In the genomic region with DNA sequence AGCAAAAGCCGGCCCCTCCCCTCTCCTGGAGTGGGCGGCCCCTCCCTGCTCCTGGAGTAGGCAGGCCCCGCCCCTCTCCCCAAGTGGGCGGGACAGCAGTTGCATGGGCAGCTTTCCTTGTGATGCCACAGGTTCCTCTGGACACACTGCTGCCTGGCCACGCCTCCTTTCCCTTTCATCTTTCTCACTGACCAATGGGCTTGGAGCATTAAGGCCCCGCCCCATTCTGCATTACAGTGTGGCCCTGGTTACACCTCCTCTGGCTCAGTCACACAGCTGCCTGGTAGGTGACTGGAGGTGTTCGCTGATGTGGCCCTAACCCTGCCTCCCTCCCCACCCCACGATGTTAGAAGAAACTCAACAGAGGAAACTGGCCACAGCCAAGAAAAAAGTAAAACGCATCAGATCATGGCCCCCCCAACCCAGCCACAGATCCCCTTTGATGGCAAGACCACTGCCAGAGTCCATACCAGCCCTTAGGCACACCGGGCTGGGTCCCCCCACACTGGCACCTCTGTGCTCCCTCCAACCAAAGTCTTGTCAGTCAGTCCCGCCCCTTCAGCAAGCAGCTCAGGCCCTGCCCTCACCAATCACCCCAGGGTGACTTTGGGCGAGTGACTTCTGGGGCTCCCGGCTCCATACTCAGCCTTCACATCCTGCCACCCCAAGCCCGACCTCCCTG, we compare ENCODE assay signal across 10 cellular contexts.
DNase-seq lines count a peak whose midpoint lies in the region; TF ChIP-seq lines count a peak whose summit lies in the region.
"Had no signal": no experiment of that assay in that cellular context is flagged by ENCODE, and none has a peak within 500 bp of the region (broad histone marks: within the 10 kb centered on the region; RNA-seq: fewer than 3 reads in every experiment).

No MANE protein-coding gene starts in this region.

- no peak overlapping the region for H3K23ac ChIP-seq in H9 (ENCODE audit: insufficient read length, low read depth, low read length)

- H3T11ph ChIP-seq in H9 (ENCODE audit: low read length), result no peak overlapping the region

- DNase-seq in NCI-H146 (lab: John Stamatoyannopoulos, UW), result peak; percentile 39
- no peak for DNase-seq in NCI-H146 treated with DMSO at 0.1 percent for 48 hours (lab: John Stamatoyannopoulos, UW; ENCODE audit: unreplicated experiment)
- peak; percentile 97 for DNase-seq in H9
- peak; percentile 68 to 70 for DNase-seq in SHP77 (lab: John Stamatoyannopoulos, UW)
- DNase-seq in iPS DF 19.7 (ENCODE audit: low read depth, low spot score), result peak; percentile 45
- no peak for DNase-seq in SKM-1 treated with dmso at 0.1 percent for 144 hours (lab: John Stamatoyannopoulos, UW; ENCODE audit: unreplicated experiment)
- no peak for DNase-seq in inferior parietal cortex (ENCODE audit: extremely low spot score)
- DNase-seq in G401 (ENCODE audit: low spot score), result no peak
- DNase-seq: caudate nucleus, heart right ventricle had no signal

- in situ Hi-C loops in G401 (cut with HindIII; ENCODE audit: low sequenced_read_pairs), result no loop called here

- H2BK20ac ChIP-seq in H9 (ENCODE audit: low read depth, low read length, poor library complexity, severe bottlenecking), result no peak overlapping the region

- H4K5ac ChIP-seq in H9 (ENCODE audit: insufficient read length, low read depth, low read length), result no peak overlapping the region

- no peaks in the 10 kb centered on the region for H3K23me2 ChIP-seq in H9 (ENCODE audit: insufficient read length, low read depth, low read length, poor library complexity, severe bottlenecking)

- WGBS in H9 (ENCODE audit: extremely low coverage, insufficient read length, low lambda C conversion rate), result no CpG with 5 or more reads among the region's 14 CpGs

- TF ChIP-seq CTCF in H9 (conservative IDR thresholded peaks at IDR 0.05), result no peak

- no peaks in the 10 kb centered on the region for H4K20me1 ChIP-seq in H9 (ENCODE audit: control insufficient read depth, insufficient read depth, insufficient read length)

- no peak overlapping the region for H2BK15ac ChIP-seq in H9 (ENCODE audit: low read depth, low read length)

- H2AK5ac ChIP-seq in H9 (ENCODE audit: insufficient read length, low read length), result no peak overlapping the region

- H3K4me1 ChIP-seq in H9 (ENCODE audit: insufficient read depth, low read length), result peaks cover 4% of the 10 kb centered on the region; the same call in 1 of the 2 replicates
- H3K4me1 ChIP-seq: heart right ventricle had no signal

- H3K36me3 Mint-ChIP-seq in H9 (ENCODE audit: insufficient read depth in 1 of 3, low read depth in 3 of 3), result no peaks in the 10 kb centered on the region

- 0 out of 5 replicates have a peak overlapping the region, but pooled peaks of 1 of the 2 experiments have one; percentile 17 for H3K4me3 Mint-ChIP-seq in H9

- no peak overlapping the region for H3K18ac ChIP-seq in H9 (ENCODE audit: insufficient read length, low read depth, low read length)

- no peak overlapping the region for H3K4ac ChIP-seq in H9 (ENCODE audit: low read depth, low read length)

- H4K8ac ChIP-seq in H9 (replicated peaks; ENCODE audit: insufficient read length, low read depth, low read length), result no peak overlapping the region

- no peak overlapping the region for H3K14ac ChIP-seq in H9 (ENCODE audit: insufficient read depth, low read length)

- H3K27ac ChIP-seq in H9 (ENCODE audit: insufficient read length, low read depth, low read length), result no peak overlapping the region
- H3K27ac ChIP-seq: heart right ventricle had no signal

- H3K9me3 ChIP-seq in H9 (ENCODE audit: control insufficient read depth, low read depth, low read length), result no peaks in the 10 kb centered on the region
- H3K9me3 ChIP-seq: heart right ventricle had no signal

- H3K27me3 Mint-ChIP-seq in H9 (ENCODE audit: low read depth), result peaks cover 3% of the 10 kb centered on the region

- H2AFZ ChIP-seq in H9 (ENCODE audit: low read length), result no peak overlapping the region

- no peak overlapping the region for H2BK5ac ChIP-seq in H9 (ENCODE audit: insufficient read length, low read length)

- H3K9ac ChIP-seq in H9 (ENCODE audit: extremely low read depth, insufficient read length, low read length), result no peak overlapping the region

- H3K9me3 Mint-ChIP-seq in H9, result no peaks in the 10 kb centered on the region; a peak in 1 of 5 replicates

- no peak overlapping the region for H3K4me2 ChIP-seq in H9 (ENCODE audit: insufficient read depth, insufficient read length, low read length)

- H3K4me1 Mint-ChIP-seq in H9, result peaks cover 10 to 13% of the 10 kb centered on the region in 2 experiments

- H2BK12ac ChIP-seq in H9 (ENCODE audit: insufficient read length, low read depth, low read length), result no peak overlapping the region

- no peak overlapping the region for H3K56ac ChIP-seq in H9 (ENCODE audit: insufficient read length, low read depth, low read length)

- no peaks in the 10 kb centered on the region for H3K79me1 ChIP-seq in H9 (ENCODE audit: insufficient read depth, low read depth, low read length, poor library complexity, severe bottlenecking)

- H3K27me3 ChIP-seq in H9 (ENCODE audit: insufficient read depth, low read length), result no peaks in the 10 kb centered on the region
- H3K27me3 ChIP-seq: heart right ventricle had no signal

- no peaks in the 10 kb centered on the region for H3K79me2 ChIP-seq in H9 (ENCODE audit: insufficient read depth, low read length)

- H2BK120ac ChIP-seq in H9 (ENCODE audit: low read depth, low read length, poor library complexity, severe bottlenecking), result no peak overlapping the region

- peak overlapping the region in 2 of 3 experiments; percentile 30 to 44; a peak in 3 of 7 replicates for H3K27ac Mint-ChIP-seq in H9

- H4K91ac ChIP-seq in H9 (ENCODE audit: insufficient read length, low read depth, low read length), result no peak overlapping the region

Comparison
In these comparisons a context has a peak if more than half of its experiments do, and no peak if none do; other contexts are left out.
1. DNase-seq: peak in NCI-H146 (single experiment), H9 (single experiment), SHP77 (2 of 2) and iPS DF 19.7 (single experiment); none in NCI-H146 treated with DMSO at 0.1 percent for 48 hours (single experiment), SKM-1 treated with dmso at 0.1 percent for 144 hours (single experiment), inferior parietal cortex (single experiment) and G401 (single experiment).